ENCODE assay signal across 15 cellular contexts in the genomic region with DNA sequence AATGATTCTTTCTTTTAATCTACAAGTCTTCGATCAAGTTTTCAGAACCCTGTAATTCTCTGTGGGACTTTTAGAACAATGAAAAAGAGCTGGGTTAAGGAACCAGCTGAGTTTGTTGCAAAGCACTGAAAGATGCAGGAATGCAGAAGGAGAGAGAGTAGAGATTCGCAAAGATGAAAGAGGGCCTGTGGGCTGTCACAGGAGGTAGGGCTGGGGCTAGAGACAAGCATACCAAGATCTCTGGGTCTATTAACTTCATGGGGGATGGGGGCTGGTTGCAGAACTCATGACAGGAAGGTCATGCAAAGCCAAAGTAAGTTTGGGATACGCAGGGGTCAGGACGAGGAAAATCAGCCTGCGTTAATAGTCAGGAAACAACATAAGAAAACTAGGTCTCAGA.
DNase-seq lines count a peak whose midpoint lies in the region; ATAC-seq and TF ChIP-seq lines count a peak whose summit lies in the region.
"Had no signal": no experiment of that assay in that cellular context is flagged by ENCODE, and none has a peak within 500 bp of the region (broad histone marks: within the 10 kb centered on the region; RNA-seq: fewer than 3 reads in every experiment).

No MANE protein-coding gene starts in this region.

- peak; percentile 78 for DNase-seq in GM23338 (ENCODE audit: low spot score)
- DNase-seq in chondrocyte (ENCODE audit: low spot score) = no peak
- DNase-seq in iPS-NIHi7 (ENCODE audit: extremely low spot score) = peak; percentile 55
- DNase-seq in neural progenitor cell (ENCODE audit: low spot score) = no peak
- DNase-seq in CD8-positive, alpha-beta memory T cell = no peak
- no peak for DNase-seq in upper lobe of right lung
- DNase-seq: CD4-positive, alpha-beta memory T cell; NCI-H1417 treated with DMSO at 0.1 percent for 48 hours; NCI-H187 treated with DMSO at 0.1 percent for 48 hours; NCI-H345; NCI-H524 treated with DMSO at 0.1 percent for 48 hours had no signal

- TF ChIP-seq CTCF in GM23338 (conservative IDR thresholded peaks at IDR 0.05; ENCODE audit: low read depth in 2 of 2) = no peak
- no peak for TF ChIP-seq CTCF in chondrocyte (IDR thresholded peaks at IDR 0.05)
- TF ChIP-seq CTCF in neural progenitor cell (IDR thresholded peaks at IDR 0.05) = no peak
- no peak for TF ChIP-seq CTCF in upper lobe of right lung (IDR thresholded peaks at IDR 0.05)

- no peaks in the 10 kb centered on the region for H3K9me3 Mint-ChIP-seq in GM23338
- H3K9me3 Mint-ChIP-seq in chondrocyte (ENCODE audit: low read depth) = no peaks in the 10 kb centered on the region
- H3K9me3 Mint-ChIP-seq in neural progenitor cell = no peaks in the 10 kb centered on the region
- peaks cover 2 to 21% (median 15%) of the 10 kb centered on the region in 5 donors for H3K9me3 Mint-ChIP-seq in CD8-positive, alpha-beta memory T cell

- ATAC-seq in GM23338 = peak; percentile 98
- no peak for ATAC-seq in GM19467 (IDR thresholded peaks at IDR 0.05; ENCODE audit: unreplicated experiment)
- no peak for ATAC-seq in upper lobe of right lung
- no peak for ATAC-seq in GM19455 (IDR thresholded peaks at IDR 0.05; ENCODE audit: unreplicated experiment)
- ATAC-seq: A549 had no signal

- CTCF ChIA-PET in CD8-positive, alpha-beta memory T cell (lab: Charles Lee) = no interaction called here

- H3K27ac Mint-ChIP-seq in GM23338 (0 out of 2 replicates have a peak overlapping the region, but pooled peaks have one; percentile 13), chondrocyte (ENCODE audit: unreplicated experiment) (peak overlapping the region; percentile 42), neural progenitor cell (peak overlapping the region; percentile 78)
- no peak overlapping the region for H3K27ac Mint-ChIP-seq in CD8-positive, alpha-beta memory T cell
- H3K27ac Mint-ChIP-seq: CD4-positive, alpha-beta memory T cell had no signal

- H3K79me2 ChIP-seq in GM23338 (replicated peaks; ENCODE audit: insufficient read depth) = no peaks in the 10 kb centered on the region
- H3K79me2 ChIP-seq in neural progenitor cell (ENCODE audit: low read depth) = no peaks in the 10 kb centered on the region

- H3K36me3 ChIP-seq in GM23338 (ENCODE audit: insufficient read depth) (no peaks in the 10 kb centered on the region), neural progenitor cell (no peaks in the 10 kb centered on the region), upper lobe of right lung (no peaks in the 10 kb centered on the region)
- no peaks in the 10 kb centered on the region for H3K36me3 ChIP-seq in CD8-positive, alpha-beta memory T cell (ENCODE audit: insufficient read depth, low read length)
- H3K36me3 ChIP-seq: HAP-1 had no signal

- peaks cover 11% of the 10 kb centered on the region for H3K4me1 Mint-ChIP-seq in GM23338
- H3K4me1 Mint-ChIP-seq in chondrocyte (ENCODE audit: low read depth) = peaks cover 20% of the 10 kb centered on the region
- H3K4me1 Mint-ChIP-seq in neural progenitor cell = peaks cover 8% of the 10 kb centered on the region
- no peaks in the 10 kb centered on the region for H3K4me1 Mint-ChIP-seq in CD8-positive, alpha-beta memory T cell
- H3K4me1 Mint-ChIP-seq: CD4-positive, alpha-beta memory T cell had no signal

- no peak overlapping the region for H3K4me3 Mint-ChIP-seq in GM23338
- H3K4me3 Mint-ChIP-seq in chondrocyte (ENCODE audit: unreplicated experiment) = no peak overlapping the region
- no peak overlapping the region for H3K4me3 Mint-ChIP-seq in neural progenitor cell
- no peak overlapping the region for H3K4me3 Mint-ChIP-seq in CD8-positive, alpha-beta memory T cell
- H3K4me3 Mint-ChIP-seq: CD4-positive, alpha-beta memory T cell had no signal

- H3K9ac ChIP-seq in neural progenitor cell = no peak overlapping the region

- H3K27ac ChIP-seq in GM23338 (ENCODE audit: low read depth) (no peak overlapping the region), neural progenitor cell (no peak overlapping the region), upper lobe of right lung (no peak overlapping the region)
- no peak overlapping the region for H3K27ac ChIP-seq in CD8-positive, alpha-beta memory T cell (ENCODE audit: low read depth, low read length)

- H4K20me1 ChIP-seq in GM23338 (replicated peaks; ENCODE audit: insufficient read depth) (no peaks in the 10 kb centered on the region), neural progenitor cell (ENCODE audit: low read depth) (no peaks in the 10 kb centered on the region)

- H3K4me3 ChIP-seq in GM23338 (no peak overlapping the region), neural progenitor cell (no peak overlapping the region), upper lobe of right lung (no peak overlapping the region)
- H3K4me3 ChIP-seq in CD8-positive, alpha-beta memory T cell (ENCODE audit: low read length) = no peak overlapping the region
- H3K4me3 ChIP-seq: A549, HAP-1 had no signal

- H3F3A ChIP-seq in GM23338 (replicated peaks; ENCODE audit: low read depth) (no peaks in the 10 kb centered on the region), neural progenitor cell (ENCODE audit: low read depth) (no peaks in the 10 kb centered on the region)

- H2AFZ ChIP-seq in GM23338 = no peak overlapping the region
- no peak overlapping the region for H2AFZ ChIP-seq in neural progenitor cell (replicated peaks)

- H3K9me2 ChIP-seq in GM23338 (ENCODE audit: insufficient read depth) = no peaks in the 10 kb centered on the region

- H3K4me1 ChIP-seq in GM23338 (ENCODE audit: insufficient read depth) (peaks cover 4% of the 10 kb centered on the region; the same call in 1 of the 2 replicates), neural progenitor cell (peaks cover 7% of the 10 kb centered on the region), upper lobe of right lung (no peaks in the 10 kb centered on the region)
- no peaks in the 10 kb centered on the region for H3K4me1 ChIP-seq in CD8-positive, alpha-beta memory T cell (ENCODE audit: insufficient read depth, low read length)

- no peaks in the 10 kb centered on the region for H3K27me3 Mint-ChIP-seq in GM23338 (ENCODE audit: insufficient read depth, low read depth, poor library complexity)
- H3K27me3 Mint-ChIP-seq in chondrocyte (ENCODE audit: low read depth) = no peaks in the 10 kb centered on the region
- H3K27me3 Mint-ChIP-seq in neural progenitor cell (ENCODE audit: insufficient read depth, low read depth) = no peaks in the 10 kb centered on the region
- H3K27me3 Mint-ChIP-seq in CD8-positive, alpha-beta memory T cell = no peaks in the 10 kb centered on the region
- H3K27me3 Mint-ChIP-seq: CD4-positive, alpha-beta memory T cell had no signal

- no peaks in the 10 kb centered on the region for H3K36me3 Mint-ChIP-seq in GM23338 (ENCODE audit: low read depth)
- H3K36me3 Mint-ChIP-seq in chondrocyte (ENCODE audit: low read depth) = no peaks in the 10 kb centered on the region
- no peaks in the 10 kb centered on the region for H3K36me3 Mint-ChIP-seq in neural progenitor cell
- H3K36me3 Mint-ChIP-seq in CD8-positive, alpha-beta memory T cell = peaks cover 0 to 1% (median 0%) of the 10 kb centered on the region in 3 donors
- H3K36me3 Mint-ChIP-seq: CD4-positive, alpha-beta memory T cell had no signal

- H3K9me3 ChIP-seq in neural progenitor cell (ENCODE audit: low read depth) (no peaks in the 10 kb centered on the region), upper lobe of right lung (no peaks in the 10 kb centered on the region)
- no peaks in the 10 kb centered on the region for H3K9me3 ChIP-seq in CD8-positive, alpha-beta memory T cell (ENCODE audit: low read length)
- H3K9me3 ChIP-seq: A549, HAP-1 had no signal

- no peak overlapping the region for H3K4me2 ChIP-seq in GM23338
- H3K4me2 ChIP-seq in neural progenitor cell = no peak overlapping the region
- H3K4me2 ChIP-seq: A549 had no signal

- H3K27me3 ChIP-seq in GM23338 (ENCODE audit: insufficient read depth) = no peaks in the 10 kb centered on the region
- H3K27me3 ChIP-seq in neural progenitor cell = no peaks in the 10 kb centered on the region
- H3K27me3 ChIP-seq in CD8-positive, alpha-beta memory T cell (ENCODE audit: insufficient read depth, low read length, poor library complexity, severe bottlenecking) = no peaks in the 10 kb centered on the region
- no peaks in the 10 kb centered on the region for H3K27me3 ChIP-seq in upper lobe of right lung

- intact Hi-C loops in upper lobe of right lung (cut with DNase I) = no loop called here

- POLR2A ChIA-PET in CD8-positive, alpha-beta memory T cell (lab: Charles Lee) = no interaction called here

TF ChIP-seq in GM23338, 12 proteins besides CTCF, POLR2A, EP300 and RAD21 (continues in another document):
- TF ChIP-seq ZNF331 (CRISPR knock-in tag; IDR thresholded peaks at IDR 0.05; ENCODE audit: low read depth) = peak; percentile 13; the same call in 1 of the 2 replicates

Comparison
In these comparisons a context has a peak if more than half of its experiments do, and no peak if none do; other contexts are left out.
1. DNase-seq: peak in GM23338 (single experiment) and iPS-NIHi7 (single experiment); none in chondrocyte (single experiment), neural progenitor cell (single experiment), CD8-positive, alpha-beta memory T cell (0 of 5) and upper lobe of right lung (single experiment).
2. H3K27ac Mint-ChIP-seq: peak in GM23338 (single experiment), chondrocyte (single experiment) and neural progenitor cell (single experiment); none in CD8-positive, alpha-beta memory T cell (0 of 8).